Comparison of ENCODE assay signal across 1 cellular context in genomic region chr10:3812141-3812540, GRCh38.
TF ChIP-seq lines count a peak whose summit lies in the region.

No MANE protein-coding gene starts in this region.

TF ChIP-seq in IMR-90, 13 proteins besides CTCF, POLR2A, EP300 and RAD21 (continued from another document):
- TF ChIP-seq RFX5 (IDR thresholded peaks at IDR 0.05; ENCODE audit: low read depth, low read length) = no peak
- no peak for TF ChIP-seq MXI1 (IDR thresholded peaks at IDR 0.05; ENCODE audit: borderline replicate concordance, low read depth, low read length)
- no peak for TF ChIP-seq ELK1 (IDR thresholded peaks at IDR 0.05; ENCODE audit: borderline replicate concordance, low read depth, low read length)
- TF ChIP-seq CEBPB (IDR thresholded peaks at IDR 0.05; ENCODE audit: low read depth, low read length) = no peak
- no peak for TF ChIP-seq MAZ (IDR thresholded peaks at IDR 0.05; ENCODE audit: borderline replicate concordance, low read depth, low read length)
- no peak for TF ChIP-seq BHLHE40 (IDR thresholded peaks at IDR 0.05; ENCODE audit: low read depth, low read length)
- TF ChIP-seq MAFK (IDR thresholded peaks at IDR 0.05; ENCODE audit: low read depth, low read length) = no peak
- TF ChIP-seq USF2 (IDR thresholded peaks at IDR 0.05; ENCODE audit: low read depth, low read length) = no peak
